31 cellular contexts compared by ENCODE assay signal in genomic region chr20:63287697-63288580, GRCh38. TPM values are rescaled to one million over a fixed set of nuclear protein-coding genes. Genes with fewer than 3 reads are reported as not detected.
A peak's percentile ranks its signal among the peaks of the same experiment; 100 is the strongest.
DNase-seq lines count a peak whose midpoint lies in the region; ATAC-seq, FAIRE-seq and TF ChIP-seq lines count a peak whose summit lies in the region.
"Had no signal": no experiment of that assay in that cellular context is flagged by ENCODE, and none has a peak within 500 bp of the region (broad histone marks: within the 10 kb centered on the region; RNA-seq: fewer than 3 reads in every experiment).

No MANE protein-coding gene starts in this region.

- TF ChIP-seq CTCF in Loucy (conservative IDR thresholded peaks at IDR 0.05; ENCODE audit: low read length) (no peak), endothelial cell (IDR thresholded peaks at IDR 0.05; ENCODE audit: unreplicated experiment) (no peak), D721Med (IDR thresholded peaks at IDR 0.05; ENCODE audit: insufficient read depth, missing control alignments) (no peak)

- no peaks in the 10 kb centered on the region for H3K9me3 Mint-ChIP-seq in endothelial cell (ENCODE audit: unreplicated experiment)
- H3K9me3 Mint-ChIP-seq: CD14-positive monocyte had no signal

- no peaks in the 10 kb centered on the region for H3F3A ChIP-seq in Loucy (ENCODE audit: low read depth)

- intact Hi-C loops in right cardiac atrium (cut with DNase I) (no loop called here), cardiac septum (cut with DNase I) (no loop called here)

- no peak overlapping the region for H3K4me3 ChIP-seq in right cardiac atrium (ENCODE audit: low read length)
- H3K4me3 ChIP-seq in Loucy (ENCODE audit: low read length, poor library complexity, severe bottlenecking), result no peak overlapping the region
- H3K4me3 ChIP-seq: A549, GM23248, K562 had no signal

- H3K27ac ChIP-seq in right cardiac atrium (ENCODE audit: low read length), result no peak overlapping the region
- H3K27ac ChIP-seq: A549, GM23248 had no signal

- H3K4me1 ChIP-seq in right cardiac atrium (ENCODE audit: control insufficient read depth, insufficient read depth, low read length) (no peaks in the 10 kb centered on the region), Loucy (ENCODE audit: insufficient read depth, low read length, poor library complexity, severe bottlenecking) (peaks cover 15% of the 10 kb centered on the region)

- peak overlapping the region; percentile 70 for H3K4me2 ChIP-seq in Loucy (ENCODE audit: low read depth, low read length, poor library complexity, severe bottlenecking)
- H3K4me2 ChIP-seq: A549, SK-N-SH had no signal

- H3K9ac ChIP-seq in Loucy (ENCODE audit: low read depth, low read length, poor library complexity, severe bottlenecking), result peak overlapping the region; percentile 84
- H3K9ac ChIP-seq: GM23248, SK-N-SH had no signal

- no peaks in the 10 kb centered on the region for H3K27me3 ChIP-seq in right cardiac atrium (ENCODE audit: control insufficient read depth, insufficient read depth)
- H3K27me3 ChIP-seq in Loucy (ENCODE audit: insufficient read depth, low read length, poor library complexity, severe bottlenecking), result no peaks in the 10 kb centered on the region

- peaks cover 7% of the 10 kb centered on the region for H4K20me1 ChIP-seq in Loucy (ENCODE audit: insufficient read depth, low read length, poor library complexity, severe bottlenecking)

- DNase-seq in right cardiac atrium (peak; percentile 16 to 61 (median 41)), cardiac septum (ENCODE audit: low spot score) (no peak), endothelial cell (ENCODE audit: low spot score) (no peak), D721Med (ENCODE audit: insufficient read length, low spot score) (no peak), NOMO-1 (lab: John Stamatoyannopoulos, UW; ENCODE audit: unreplicated experiment in 2 of 2) (no peak), UCSD-AML1 (lab: John Stamatoyannopoulos, UW; ENCODE audit: unreplicated experiment) (no peak)
- DNase-seq: AML-193; Calu3; DMS153; DND-41; GM23248; H7; Kasumi-1; MV-4-11; NCI-H1105; NCI-H1436 treated with DMSO at 0.1 percent for 48 hours; NCI-H2029; NCI-H446; NCI-H524 treated with DMSO at 0.1 percent for 48 hours; NCI-H82; NK-92 treated with Interleukin-12 subunit alpha and Interleukin-12 subunit beta, amount 100 ng/mL, for 24 hours; RPMI8226; SK-N-SH; SW 1271 had no signal

- H3K9me2 ChIP-seq in Loucy (replicated peaks; ENCODE audit: low read depth, low read length), result no peaks in the 10 kb centered on the region
- H3K9me2 ChIP-seq: SK-N-SH had no signal

- no peak overlapping the region for H2AFZ ChIP-seq in Loucy (ENCODE audit: low read length)
- H2AFZ ChIP-seq: GM23248 had no signal

- 79% methylated on average over 55 of the region's 55 CpGs for WGBS in right cardiac atrium

- H3K36me3 Mint-ChIP-seq in endothelial cell (ENCODE audit: low read depth, unreplicated experiment), result peaks cover 6% of the 10 kb centered on the region

- no peaks in the 10 kb centered on the region for H3K4me1 Mint-ChIP-seq in endothelial cell (ENCODE audit: unreplicated experiment)

- ATAC-seq in right cardiac atrium, result no peak
- ATAC-seq: A549, K562 had no signal

- H3K4me3 Mint-ChIP-seq in endothelial cell (ENCODE audit: unreplicated experiment), result peak overlapping the region; percentile 62
- H3K4me3 Mint-ChIP-seq: CD14-positive monocyte had no signal

- peaks cover 13% of the 10 kb centered on the region; the same call in 1 of the 2 replicates for H3K36me3 ChIP-seq in Loucy (ENCODE audit: insufficient read depth, low read length)

- no peaks in the 10 kb centered on the region for H3K9me3 ChIP-seq in right cardiac atrium (ENCODE audit: control insufficient read depth, low read length)
- no peaks in the 10 kb centered on the region for H3K9me3 ChIP-seq in Loucy (ENCODE audit: insufficient read depth, low read depth, low read length)
- H3K9me3 ChIP-seq: A549, SK-N-SH had no signal

- H3K27me3 Mint-ChIP-seq in endothelial cell (ENCODE audit: unreplicated experiment), result peaks cover 2% of the 10 kb centered on the region

- no peak overlapping the region for H3K27ac Mint-ChIP-seq in endothelial cell (ENCODE audit: unreplicated experiment)

- FAIRE-seq in D721Med (lab: Jason Lieb, UNC), result no peak
- FAIRE-seq: A549, GM18507, K562 had no signal

- peaks cover 22% of the 10 kb centered on the region for H3K79me2 ChIP-seq in Loucy (ENCODE audit: insufficient read depth, low read length)

RNA-seq across cellular contexts. Expression of gene COL20A1, which starts 5.0 kb away (rescaled TPM):
- not detected for total RNA-seq in right cardiac atrium
- polyA plus RNA-seq in right cardiac atrium, result not detected
- 0.22 TPM for total RNA-seq in cardiac septum
- not detected for total RNA-seq in endothelial cell (ENCODE audit: unreplicated experiment)
- total RNA-seq: Calu3, GM23248, K562 had no signal
- polyA plus RNA-seq: CD14-positive monocyte, GM23248, K562, SK-N-SH had no signal

RNA-seq across cellular contexts. Expression of gene ARFGAP1, which starts 15.3 kb away (rescaled TPM):
- total RNA-seq in right cardiac atrium (10 to 100 TPM; 39.5 to 50.7 (median 41.7) TPM), cardiac septum (49.5 TPM), endothelial cell (ENCODE audit: unreplicated experiment) (106 TPM)
- 36.9 TPM for polyA plus RNA-seq in right cardiac atrium

RNA-seq across cellular contexts. Expression of gene NKAIN4, which starts 33.7 kb away (rescaled TPM):
- total RNA-seq in right cardiac atrium (not detected), cardiac septum (not detected), endothelial cell (ENCODE audit: unreplicated experiment) (3.3 TPM)
- polyA plus RNA-seq in right cardiac atrium, result not detected
- total RNA-seq: Calu3, GM23248, HT-29, K562, MCF 10A had no signal
- polyA plus RNA-seq: CD14-positive monocyte, GM23248, K562, SK-N-SH had no signal

RNA-seq across cellular contexts. Expression of gene BIRC7, which starts 52.2 kb away (rescaled TPM):
- total RNA-seq in right cardiac atrium, result not detected
- polyA plus RNA-seq in right cardiac atrium, result not detected
- 1.1 TPM for total RNA-seq in cardiac septum
- total RNA-seq in endothelial cell (ENCODE audit: unreplicated experiment), result not detected
- total RNA-seq: GM23248, H7, MCF 10A had no signal
- polyA plus RNA-seq: CD14-positive monocyte, GM23248, SK-N-SH had no signal

Comparison
In these comparisons a context has a peak if more than half of its experiments do, and no peak if none do; other contexts are left out.
1. DNase-seq: peak in right cardiac atrium (3 of 3); none in cardiac septum (single experiment), endothelial cell (single experiment), D721Med (single experiment), NOMO-1 (0 of 2) and UCSD-AML1 (single experiment).